ENCODE assay signal across 9 cellular contexts in genomic region chr19:44305457-44305856, GRCh38. TPM values are rescaled to one million over a fixed set of nuclear protein-coding genes. Genes with fewer than 3 reads are reported as not detected.
DNase-seq lines count a peak whose midpoint lies in the region; ATAC-seq, FAIRE-seq and TF ChIP-seq lines count a peak whose summit lies in the region.
"Had no signal": no experiment of that assay in that cellular context is flagged by ENCODE, and none has a peak within 500 bp of the region (broad histone marks: within the 10 kb centered on the region; RNA-seq: fewer than 3 reads in every experiment).

No MANE protein-coding gene starts in this region.

- no peaks in the 10 kb centered on the region for H3K9me3 ChIP-seq in keratinocyte (ENCODE audit: control insufficient read depth, low read depth, low read length)
- H3K9me3 ChIP-seq: pancreas had no signal

- POLR2A ChIA-PET in activated CD4-positive, alpha-beta memory T cell treated with anti-CD3 and anti-CD28 coated beads, Interleukin-2, amount 10 ng/mL, durations not matched to agents 7 days and 5 days (lab: Charles Lee), result interaction anchor here (1.6 to 2.3 kb wide), 2 partner anchors 98 to 194 kb away, joined by 5 to 10 read pairs; partner anchors contain the start of gene ZNF180
- POLR2A ChIA-PET in activated CD4-positive, alpha-beta memory T cell treated with anti-CD3 and anti-CD28 coated beads for 36 hours (lab: Charles Lee), result interaction anchor here (1.8 kb wide), 1 partner anchor 93 kb away, joined by 5 read pairs; the partner anchor contains the start of gene ZNF227

- H3K4me2 ChIP-seq in keratinocyte (ENCODE audit: control insufficient read depth, extremely low read depth, insufficient read depth, low read depth, low read length), result peak overlapping the region; percentile 91

- intact Hi-C loops in activated CD4-positive, alpha-beta memory T cell treated with anti-CD3 and anti-CD28 coated beads for 36 hours (cut with micrococcal nuclease), result loop anchor here (10.0 kb wide), 1 partner anchor 199 kb away; the partner anchor contains the start of gene ZNF180
- intact Hi-C loops in sciatic nerve (cut with DNase I), result no loop called here

- no peak for FAIRE-seq in keratinocyte (lab: Jason Lieb, UNC)

- no peak overlapping the region for H3K4me3 ChIP-seq in keratinocyte (ENCODE audit: control insufficient read depth in 2 of 3, extremely low read depth in 1 of 3, insufficient read depth in 2 of 3, low read depth in 1 of 3, low read length in 3 of 3)

- dilution Hi-C loops in keratinocyte (cut with MboI; ENCODE audit: extremely low pct_ligation_motif_present, low sequenced_read_pairs), result no loop called here

- peaks cover 0 to 4% of the 10 kb centered on the region in 2 experiments for H3K36me3 ChIP-seq in keratinocyte (ENCODE audit: control insufficient read depth in 2 of 2, extremely low read depth in 1 of 2, insufficient read depth in 2 of 2, low read length in 2 of 2)

- peaks cover 21% of the 10 kb centered on the region for H3K36me3 Mint-ChIP-seq in activated CD4-positive, alpha-beta memory T cell treated with anti-CD3 and anti-CD28 coated beads, Interleukin-2, amount 10 ng/mL, durations not matched to agents 7 days and 5 days (ENCODE audit: low read depth)
- H3K36me3 Mint-ChIP-seq in activated CD4-positive, alpha-beta memory T cell treated with anti-CD3 and anti-CD28 coated beads for 36 hours, result peaks cover 17% of the 10 kb centered on the region
- peaks cover 20% of the 10 kb centered on the region for H3K36me3 Mint-ChIP-seq in activated T-helper 17 cell treated with anti-CD3 and anti-CD28 coated beads, Interleukin-2, amount 50 U/mL, for 72 hours (ENCODE audit: low read depth)
- H3K36me3 Mint-ChIP-seq in stimulated activated memory B cell treated with anti-CD40 and anti-IgM and Interleukin-4, amounts not matched to agents 10 μg/mL and 1 μg/mL and 100 μg/mL, for 72 hours, result peaks cover 27% of the 10 kb centered on the region

- no peak for TF ChIP-seq CTCF in keratinocyte (optimal IDR thresholded peaks at IDR 0.05 in 1 of 3, IDR thresholded peaks at IDR 0.05 in 1 of 3, conservative IDR thresholded peaks at IDR 0.05 in 1 of 3; ENCODE audit: extremely low read depth in 1 of 3, insufficient read depth in 2 of 3, low read length in 3 of 3)

- no peaks in the 10 kb centered on the region for H4K20me1 ChIP-seq in keratinocyte (ENCODE audit: control insufficient read depth, extremely low read depth, insufficient read depth, low read length)

- CTCF ChIA-PET in activated CD4-positive, alpha-beta memory T cell treated with anti-CD3 and anti-CD28 coated beads, Interleukin-2, amount 10 ng/mL, durations not matched to agents 7 days and 5 days (lab: Charles Lee), result no interaction called here
- CTCF ChIA-PET in activated CD4-positive, alpha-beta memory T cell treated with anti-CD3 and anti-CD28 coated beads for 36 hours (lab: Charles Lee), result no interaction called here

- H2AFZ ChIP-seq in keratinocyte (ENCODE audit: control insufficient read depth, low read length), result peak overlapping the region; percentile 32

- H3K27ac Mint-ChIP-seq in activated CD4-positive, alpha-beta memory T cell treated with anti-CD3 and anti-CD28 coated beads, Interleukin-2, amount 10 ng/mL, durations not matched to agents 7 days and 5 days, result no peak overlapping the region
- no peak overlapping the region for H3K27ac Mint-ChIP-seq in activated CD4-positive, alpha-beta memory T cell treated with anti-CD3 and anti-CD28 coated beads for 36 hours
- no peak overlapping the region for H3K27ac Mint-ChIP-seq in activated T-helper 17 cell treated with anti-CD3 and anti-CD28 coated beads, Interleukin-2, amount 50 U/mL, for 72 hours
- H3K27ac Mint-ChIP-seq in stimulated activated memory B cell treated with anti-CD40 and anti-IgM and Interleukin-4, amounts not matched to agents 10 μg/mL and 1 μg/mL and 100 μg/mL, for 72 hours, result peak overlapping the region; percentile 68

- H3K9me1 ChIP-seq in keratinocyte (ENCODE audit: control insufficient read depth, extremely low read depth, insufficient read depth, low read length), result no peaks in the 10 kb centered on the region

- no peak overlapping the region for H3K27ac ChIP-seq in keratinocyte (ENCODE audit: control insufficient read depth, insufficient read depth, low read length)

- ATAC-seq in activated T-helper 17 cell treated with anti-CD3 and anti-CD28 coated beads, Interleukin-2, amount 50 U/mL, for 72 hours (replicated peaks), result no peak
- ATAC-seq in stimulated activated memory B cell treated with anti-CD40 and anti-IgM and Interleukin-4, amounts not matched to agents 10 μg/mL and 1 μg/mL and 100 μg/mL, for 72 hours, result no peak
- ATAC-seq in sciatic nerve, result no peak

- no peak for DNase-seq in activated CD4-positive, alpha-beta memory T cell treated with anti-CD3 and anti-CD28 coated beads, Interleukin-2, amount 10 ng/mL, durations not matched to agents 7 days and 5 days
- DNase-seq in activated CD4-positive, alpha-beta memory T cell treated with anti-CD3 and anti-CD28 coated beads for 36 hours, result no peak
- DNase-seq in keratinocyte (ENCODE audit: low read depth, low spot score) (no peak), NCI-H446 treated with DMSO at 0.1 percent for 48 hours (lab: John Stamatoyannopoulos, UW) (no peak), GDM1 (lab: John Stamatoyannopoulos, UW) (no peak), sciatic nerve (ENCODE audit: low spot score) (no peak)

- H3K79me2 ChIP-seq in keratinocyte (ENCODE audit: control insufficient read depth, insufficient read depth, low read length), result peaks cover 2% of the 10 kb centered on the region

- peaks cover 18% of the 10 kb centered on the region for H3K9me3 Mint-ChIP-seq in activated CD4-positive, alpha-beta memory T cell treated with anti-CD3 and anti-CD28 coated beads, Interleukin-2, amount 10 ng/mL, durations not matched to agents 7 days and 5 days
- H3K9me3 Mint-ChIP-seq in activated CD4-positive, alpha-beta memory T cell treated with anti-CD3 and anti-CD28 coated beads for 36 hours, result peaks cover 20% of the 10 kb centered on the region
- H3K9me3 Mint-ChIP-seq in activated T-helper 17 cell treated with anti-CD3 and anti-CD28 coated beads, Interleukin-2, amount 50 U/mL, for 72 hours, result peaks cover 12% of the 10 kb centered on the region
- peaks cover 8% of the 10 kb centered on the region for H3K9me3 Mint-ChIP-seq in stimulated activated memory B cell treated with anti-CD40 and anti-IgM and Interleukin-4, amounts not matched to agents 10 μg/mL and 1 μg/mL and 100 μg/mL, for 72 hours

- no peaks in the 10 kb centered on the region for H3K27me3 Mint-ChIP-seq in activated CD4-positive, alpha-beta memory T cell treated with anti-CD3 and anti-CD28 coated beads, Interleukin-2, amount 10 ng/mL, durations not matched to agents 7 days and 5 days
- H3K27me3 Mint-ChIP-seq in activated CD4-positive, alpha-beta memory T cell treated with anti-CD3 and anti-CD28 coated beads for 36 hours, result peaks cover 3% of the 10 kb centered on the region
- peaks cover 10% of the 10 kb centered on the region for H3K27me3 Mint-ChIP-seq in activated T-helper 17 cell treated with anti-CD3 and anti-CD28 coated beads, Interleukin-2, amount 50 U/mL, for 72 hours
- no peaks in the 10 kb centered on the region for H3K27me3 Mint-ChIP-seq in stimulated activated memory B cell treated with anti-CD40 and anti-IgM and Interleukin-4, amounts not matched to agents 10 μg/mL and 1 μg/mL and 100 μg/mL, for 72 hours

- peaks cover 7% of the 10 kb centered on the region for H3K4me1 ChIP-seq in keratinocyte (ENCODE audit: control insufficient read depth, extremely low read depth, insufficient read depth, low read length)

- H3K27me3 ChIP-seq in keratinocyte (ENCODE audit: control insufficient read depth, extremely low read depth, insufficient read depth, low read length), result no peaks in the 10 kb centered on the region
- H3K27me3 ChIP-seq: pancreas had no signal

- peaks cover 18% of the 10 kb centered on the region for H3K4me1 Mint-ChIP-seq in activated CD4-positive, alpha-beta memory T cell treated with anti-CD3 and anti-CD28 coated beads, Interleukin-2, amount 10 ng/mL, durations not matched to agents 7 days and 5 days
- peaks cover 15% of the 10 kb centered on the region for H3K4me1 Mint-ChIP-seq in activated CD4-positive, alpha-beta memory T cell treated with anti-CD3 and anti-CD28 coated beads for 36 hours (ENCODE audit: low read depth)
- no peaks in the 10 kb centered on the region for H3K4me1 Mint-ChIP-seq in activated T-helper 17 cell treated with anti-CD3 and anti-CD28 coated beads, Interleukin-2, amount 50 U/mL, for 72 hours
- peaks cover 8% of the 10 kb centered on the region for H3K4me1 Mint-ChIP-seq in stimulated activated memory B cell treated with anti-CD40 and anti-IgM and Interleukin-4, amounts not matched to agents 10 μg/mL and 1 μg/mL and 100 μg/mL, for 72 hours

- H3K9ac ChIP-seq in keratinocyte (ENCODE audit: control insufficient read depth, extremely low read depth, insufficient read depth, low read length), result no peak overlapping the region

- peak overlapping the region; percentile 36 for H3K4me3 Mint-ChIP-seq in activated CD4-positive, alpha-beta memory T cell treated with anti-CD3 and anti-CD28 coated beads, Interleukin-2, amount 10 ng/mL, durations not matched to agents 7 days and 5 days
- H3K4me3 Mint-ChIP-seq in activated CD4-positive, alpha-beta memory T cell treated with anti-CD3 and anti-CD28 coated beads for 36 hours, result no peak overlapping the region
- peak overlapping the region; percentile 92 for H3K4me3 Mint-ChIP-seq in activated T-helper 17 cell treated with anti-CD3 and anti-CD28 coated beads, Interleukin-2, amount 50 U/mL, for 72 hours
- H3K4me3 Mint-ChIP-seq in stimulated activated memory B cell treated with anti-CD40 and anti-IgM and Interleukin-4, amounts not matched to agents 10 μg/mL and 1 μg/mL and 100 μg/mL, for 72 hours, result no peak overlapping the region

RNA-seq across cellular contexts. Expression of gene ZNF235, which starts 0.6 kb away (rescaled TPM):
- 1 to 10 TPM; 5.2 to 5.9 TPM for total RNA-seq in activated CD4-positive, alpha-beta memory T cell treated with anti-CD3 and anti-CD28 coated beads, Interleukin-2, amount 10 ng/mL, durations not matched to agents 7 days and 5 days
- 1 to 10 TPM; 1.2 to 1.3 TPM for total RNA-seq in activated CD4-positive, alpha-beta memory T cell treated with anti-CD3 and anti-CD28 coated beads for 36 hours
- 1 to 10 TPM; 3.6 to 4.2 TPM for total RNA-seq in activated T-helper 17 cell treated with anti-CD3 and anti-CD28 coated beads, Interleukin-2, amount 50 U/mL, for 72 hours
- 3.7 to 6.1 TPM (median 5.7 TPM) in 3 replicates for polyA plus RNA-seq in keratinocyte
- 4.2 TPM for polyA plus RNA-seq in keratinocyte (2011; ENCODE audit: low read depth)
- 2.3 and 5.3 TPM in 2 replicates for polyA plus RNA-seq in keratinocyte (2011; cell fraction: cytosol; rRNA removed)
- 10.6 and 11.5 TPM in 2 replicates for polyA plus RNA-seq in keratinocyte (2011; cell fraction: nucleus; rRNA removed)
- 3.0 TPM in 2 replicates for polyA plus RNA-seq in keratinocyte (2012; ENCODE audit: low replicate concordance)
- polyA minus RNA-seq in keratinocyte, result 2.0 to 10.0 TPM (median 8.4 TPM) in 3 replicates
- not detected for polyA minus RNA-seq in keratinocyte (2011; cell fraction: cytosol; rRNA and poly(A)+ RNA removed)
- 10.2 and 17.5 TPM in 2 replicates for polyA minus RNA-seq in keratinocyte (2011; cell fraction: nucleus; rRNA and poly(A)+ RNA removed)
- 11.5 TPM for total RNA-seq in sciatic nerve

RNA-seq across cellular contexts. Expression of gene ZNF233, which starts 45.8 kb away (rescaled TPM):
- total RNA-seq in activated CD4-positive, alpha-beta memory T cell treated with anti-CD3 and anti-CD28 coated beads, Interleukin-2, amount 10 ng/mL, durations not matched to agents 7 days and 5 days, result under 1 TPM; 0.08 to 0.33 TPM
- total RNA-seq in activated CD4-positive, alpha-beta memory T cell treated with anti-CD3 and anti-CD28 coated beads for 36 hours, result under 1 TPM in 1 of 2 experiments, not detected in 1; 0.12 TPM
- under 1 TPM in 1 of 2 donors, not detected in 1; 0.19 TPM for total RNA-seq in activated T-helper 17 cell treated with anti-CD3 and anti-CD28 coated beads, Interleukin-2, amount 50 U/mL, for 72 hours
- polyA plus RNA-seq in keratinocyte, result 0.09 to 0.19 TPM (median 0.11 TPM) in 3 replicates
- polyA plus RNA-seq in keratinocyte (2011; ENCODE audit: low read depth), result not detected
- 0.06 TPM in 2 replicates for polyA plus RNA-seq in keratinocyte (2011; cell fraction: cytosol; rRNA removed)
- polyA plus RNA-seq in keratinocyte (2011; cell fraction: nucleus; rRNA removed), result 0.13 and 0.17 TPM in 2 replicates
- polyA plus RNA-seq in keratinocyte (2012; ENCODE audit: low replicate concordance), result 0.23 and 0.92 TPM in 2 replicates
- polyA minus RNA-seq in keratinocyte, result 0.16 TPM in 1 of 3 replicates, not detected in the others
- not detected for polyA minus RNA-seq in keratinocyte (2011; cell fraction: cytosol; rRNA and poly(A)+ RNA removed)
- polyA minus RNA-seq in keratinocyte (2011; cell fraction: nucleus; rRNA and poly(A)+ RNA removed), result not detected in 2 replicates
- total RNA-seq in sciatic nerve, result 0.40 TPM

RNA-seq across cellular contexts. Expression of gene ZNF112, which starts 51.0 kb away (rescaled TPM):
- total RNA-seq in activated CD4-positive, alpha-beta memory T cell treated with anti-CD3 and anti-CD28 coated beads, Interleukin-2, amount 10 ng/mL, durations not matched to agents 7 days and 5 days, result not detected
- total RNA-seq in activated CD4-positive, alpha-beta memory T cell treated with anti-CD3 and anti-CD28 coated beads for 36 hours, result under 1 TPM in 1 of 2 experiments, not detected in 1; 0.15 TPM
- not detected for total RNA-seq in activated T-helper 17 cell treated with anti-CD3 and anti-CD28 coated beads, Interleukin-2, amount 50 U/mL, for 72 hours
- 1.9 to 4.6 TPM (median 4.0 TPM) in 3 replicates for polyA plus RNA-seq in keratinocyte
- polyA plus RNA-seq in keratinocyte (2011; ENCODE audit: low read depth), result 1.8 TPM
- polyA plus RNA-seq in keratinocyte (2011; cell fraction: cytosol; rRNA removed), result 1.3 and 2.2 TPM in 2 replicates
- 6.8 and 13.0 TPM in 2 replicates for polyA plus RNA-seq in keratinocyte (2011; cell fraction: nucleus; rRNA removed)
- 1.9 and 2.0 TPM in 2 replicates for polyA plus RNA-seq in keratinocyte (2012; ENCODE audit: low replicate concordance)
- 0.56 to 5.6 TPM (median 2.1 TPM) in 3 replicates for polyA minus RNA-seq in keratinocyte
- 1.5 TPM for polyA minus RNA-seq in keratinocyte (2011; cell fraction: cytosol; rRNA and poly(A)+ RNA removed)
- polyA minus RNA-seq in keratinocyte (2011; cell fraction: nucleus; rRNA and poly(A)+ RNA removed), result 3.8 and 9.5 TPM in 2 replicates
- 6.9 TPM for total RNA-seq in sciatic nerve

Comparison
In these comparisons a context has a peak if more than half of its experiments do, and no peak if none do; other contexts are left out.
1. H3K4me3 Mint-ChIP-seq: peak in activated CD4-positive, alpha-beta memory T cell treated with anti-CD3 and anti-CD28 coated beads, Interleukin-2, amount 10 ng/mL, durations not matched to agents 7 days and 5 days (single experiment) and activated T-helper 17 cell treated with anti-CD3 and anti-CD28 coated beads, Interleukin-2, amount 50 U/mL, for 72 hours (single experiment); none in activated CD4-positive, alpha-beta memory T cell treated with anti-CD3 and anti-CD28 coated beads for 36 hours (single experiment) and stimulated activated memory B cell treated with anti-CD40 and anti-IgM and Interleukin-4, amounts not matched to agents 10 μg/mL and 1 μg/mL and 100 μg/mL, for 72 hours (single experiment).